Comparison of ENCODE assay signal across 6 cellular contexts in genomic region chr12:37544669-37545330, GRCh38.
A peak's percentile ranks its signal among the peaks of the same experiment; 100 is the strongest.
DNase-seq lines count a peak whose midpoint lies in the region; ATAC-seq and TF ChIP-seq lines count a peak whose summit lies in the region.
"Not testable (repeated sequence)": the region's sequence is repeated elsewhere in the genome, so short reads cannot be mapped to it uniquely, and the experiment has no call there.

No MANE protein-coding gene starts in this region.

- not testable (repeated sequence) for H4K8ac ChIP-seq in mesenchymal stem cell (ENCODE audit: low read length)

- H3K14ac ChIP-seq in mesenchymal stem cell (ENCODE audit: low read length in 2 of 2) = not testable (repeated sequence)

- not testable (repeated sequence) for H3K9me3 ChIP-seq in mesenchymal stem cell (ENCODE audit: control insufficient read depth, low read length)

- H2BK120ac ChIP-seq in mesenchymal stem cell (ENCODE audit: low read depth, low read length) = not testable (repeated sequence)

- not testable (repeated sequence) for H2AFZ ChIP-seq in mesenchymal stem cell (ENCODE audit: low read depth, low read length)

- not testable (repeated sequence) for H2BK5ac ChIP-seq in mesenchymal stem cell (ENCODE audit: low read depth, low read length, poor library complexity, severe bottlenecking)

- not testable (repeated sequence) for H3K27me3 ChIP-seq in mesenchymal stem cell (ENCODE audit: control insufficient read depth in 1 of 2, insufficient read depth in 1 of 2, low read length in 2 of 2)

- not testable (repeated sequence) for H2BK12ac ChIP-seq in mesenchymal stem cell (ENCODE audit: low read length in 2 of 2)

- not testable (repeated sequence) for H3K27ac ChIP-seq in mesenchymal stem cell (ENCODE audit: low read length, poor library complexity, severe bottlenecking)

- H3K4ac ChIP-seq in mesenchymal stem cell (ENCODE audit: low read depth in 1 of 2, low read length in 2 of 2) = not testable (repeated sequence)

- not testable (repeated sequence) for TF ChIP-seq CTCF in endothelial cell (IDR thresholded peaks at IDR 0.05; ENCODE audit: unreplicated experiment); nephron progenitor cell (IDR thresholded peaks at IDR 0.05)

- peak overlapping the region; percentile 12 for H4K91ac ChIP-seq in mesenchymal stem cell (ENCODE audit: low read length)

- H3K36me3 Mint-ChIP-seq in endothelial cell (ENCODE audit: low read depth, unreplicated experiment) (peaks cover 29% of the 10 kb centered on the region), nephron progenitor cell (ENCODE audit: low read depth) (peaks cover 15% of the 10 kb centered on the region)

- not testable (repeated sequence) for H3K9ac ChIP-seq in mesenchymal stem cell (ENCODE audit: low read length)

- not testable (repeated sequence) for H2AK5ac ChIP-seq in mesenchymal stem cell (ENCODE audit: low read length, severe bottlenecking)

- not testable (repeated sequence) for ATAC-seq in sciatic nerve

- peaks cover 37% of the 10 kb centered on the region for H3K27me3 Mint-ChIP-seq in endothelial cell (ENCODE audit: unreplicated experiment)
- H3K27me3 Mint-ChIP-seq in nephron progenitor cell (ENCODE audit: low read depth, poor library complexity) = not testable (repeated sequence)

- H3K4me1 Mint-ChIP-seq in endothelial cell (ENCODE audit: unreplicated experiment); nephron progenitor cell: not testable (repeated sequence)

- DNase-seq in UCSD-AML1 (lab: John Stamatoyannopoulos, UW; ENCODE audit: unreplicated experiment) = peak; percentile 0
- not testable (repeated sequence) for DNase-seq in endothelial cell (ENCODE audit: low spot score); mesenchymal stem cell; nephron progenitor cell
- peak; percentile 55 for DNase-seq in cardiac septum (ENCODE audit: low spot score)
- DNase-seq in sciatic nerve (ENCODE audit: low spot score) = peak; percentile 22

- H3K36me3 ChIP-seq in mesenchymal stem cell (ENCODE audit: control insufficient read depth in 1 of 2, insufficient read depth in 2 of 2, low read depth in 1 of 2, low read length in 2 of 2) = not testable (repeated sequence)

- H3K27ac Mint-ChIP-seq in endothelial cell (ENCODE audit: unreplicated experiment) (peak overlapping the region; percentile 43), nephron progenitor cell (peak overlapping the region; percentile 44)

- not testable (repeated sequence) for H3K4me1 ChIP-seq in mesenchymal stem cell (ENCODE audit: control insufficient read depth, insufficient read depth, low read depth, low read length)

- peak overlapping the region; percentile 65 for H3K4me3 Mint-ChIP-seq in endothelial cell (ENCODE audit: unreplicated experiment)
- not testable (repeated sequence) for H3K4me3 Mint-ChIP-seq in nephron progenitor cell

- H3K18ac ChIP-seq in mesenchymal stem cell (ENCODE audit: low read depth in 1 of 2, low read length in 2 of 2) = not testable (repeated sequence)

- intact Hi-C loops in cardiac septum (cut with DNase I); sciatic nerve (cut with DNase I): not testable (repeated sequence)

- H3K9me3 Mint-ChIP-seq in endothelial cell (ENCODE audit: unreplicated experiment) (peaks cover 54% of the 10 kb centered on the region), nephron progenitor cell (peaks cover 92% of the 10 kb centered on the region)

- H3K4me3 ChIP-seq in mesenchymal stem cell (ENCODE audit: insufficient read depth in 1 of 2, low read depth in 1 of 2, low read length in 2 of 2) = not testable (repeated sequence)

- H3K23ac ChIP-seq in mesenchymal stem cell (ENCODE audit: low read length in 2 of 2) = not testable (repeated sequence)

- H2BK15ac ChIP-seq in mesenchymal stem cell (ENCODE audit: low read depth, poor library complexity, severe bottlenecking) = not testable (repeated sequence)

- not testable (repeated sequence) for H3K79me1 ChIP-seq in mesenchymal stem cell (replicated peaks; ENCODE audit: low read length, poor library complexity, severe bottlenecking)

- 70% methylated on average over 9 of the region's 9 CpGs for WGBS in mesenchymal stem cell

- H3K4me2 ChIP-seq in mesenchymal stem cell (ENCODE audit: low read length, poor library complexity, severe bottlenecking) = not testable (repeated sequence)
